25 cellular contexts compared by ENCODE assay signal in the genomic region with DNA sequence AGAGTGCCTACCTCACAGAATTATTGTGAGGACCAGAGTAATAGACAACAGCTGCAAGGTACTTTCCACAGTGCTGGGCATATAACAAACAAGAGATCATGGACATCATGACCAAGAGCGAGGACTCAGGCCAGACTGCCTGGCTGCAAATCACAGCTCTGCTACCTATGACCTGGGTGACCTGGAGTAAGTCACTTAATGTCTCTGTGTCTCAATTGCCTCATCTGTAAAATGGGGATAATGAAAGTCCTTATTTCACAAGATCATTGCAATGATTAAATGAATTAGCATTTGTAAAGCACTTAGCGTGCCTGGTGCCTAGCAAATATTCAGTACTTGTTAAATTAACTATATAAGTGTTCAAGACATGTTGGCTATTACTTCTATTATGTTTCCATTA. TPM values are rescaled to one million over a fixed set of nuclear protein-coding genes. Genes with fewer than 3 reads are reported as not detected.
A peak's percentile ranks its signal among the peaks of the same experiment; 100 is the strongest.
DNase-seq lines count a peak whose midpoint lies in the region; ATAC-seq, FAIRE-seq and TF ChIP-seq lines count a peak whose summit lies in the region.
"Had no signal": no experiment of that assay in that cellular context is flagged by ENCODE, and none has a peak within 500 bp of the region (broad histone marks: within the 10 kb centered on the region; RNA-seq: fewer than 3 reads in every experiment).

No MANE protein-coding gene starts in this region.

- H3K4me1 Mint-ChIP-seq in glutamatergic neuron (ENCODE audit: low read depth, unreplicated experiment): peaks cover 36% of the 10 kb centered on the region

- WGBS in K562 (ENCODE audit: insufficient coverage, low coverage, missing lambda C conversion rate): 0% methylated on average over 2 of the region's 2 CpGs

- TF ChIP-seq POLR2A in K562 (conservative IDR thresholded peaks at IDR 0.05): no peak

- H3K9me1 ChIP-seq in K562 (ENCODE audit: control insufficient read depth, insufficient read depth, low read length): no peaks in the 10 kb centered on the region

- no peak for TF ChIP-seq EP300 in K562 (IDR thresholded peaks at IDR 0.05; ENCODE audit: low read length)

- ATAC-seq in K562 (no peak), left cardiac atrium (no peak)
- ATAC-seq: GM12878 had no signal

- H3K27ac Mint-ChIP-seq in glutamatergic neuron (ENCODE audit: unreplicated experiment): no peak overlapping the region
- H3K27ac Mint-ChIP-seq: CD4-positive, alpha-beta memory T cell; CD4-positive, CD25-positive, alpha-beta regulatory T cell; CD8-positive, alpha-beta memory T cell had no signal

- peaks cover 78% of the 10 kb centered on the region for H3K4me1 ChIP-seq in BLaER1
- peaks cover 0 to 77% (median 59%) of the 10 kb centered on the region in 10 experiments; a peak in 16 of 20 replicates for H3K4me1 ChIP-seq in BLaER1 treated with 17β-estradiol and CSF1 and Interleukin-3, amounts not matched to agents 10 nM and 100 nM
- no peaks in the 10 kb centered on the region for H3K4me1 ChIP-seq in K562 (replicated peaks in 1 of 2; ENCODE audit: control insufficient read depth in 2 of 2, insufficient read depth in 2 of 2, low read length in 2 of 2)
- H3K4me1 ChIP-seq: BE2C had no signal

- H3K4me3 ChIP-seq in BLaER1 (no peak overlapping the region), K562 (no peak overlapping the region)
- no peak overlapping the region for H3K4me3 ChIP-seq in BLaER1 treated with 17β-estradiol and CSF1 and Interleukin-3, amounts not matched to agents 10 nM and 100 nM
- H3K4me3 ChIP-seq: GM12878 had no signal

- H3K4me3 Mint-ChIP-seq in glutamatergic neuron (ENCODE audit: unreplicated experiment): no peak overlapping the region
- H3K4me3 Mint-ChIP-seq: CD14-positive monocyte; CD4-positive, alpha-beta memory T cell; CD4-positive, CD25-positive, alpha-beta regulatory T cell; CD8-positive, alpha-beta memory T cell had no signal

- H3K4me2 ChIP-seq in BLaER1 (peak overlapping the region; percentile 53), K562 (ENCODE audit: insufficient read depth, low read length) (no peak overlapping the region)
- H3K4me2 ChIP-seq in BLaER1 treated with 17β-estradiol and CSF1 and Interleukin-3, amounts not matched to agents 10 nM and 100 nM: peak overlapping the region in 8 of 11 experiments; percentile 4 to 55 (median 38); a peak in 15 of 22 replicates

- H3K27ac ChIP-seq in BLaER1 (peak overlapping the region; percentile 52; the same call in 1 of the 2 replicates), K562 (ENCODE audit: extremely low read depth, low read depth, low read length) (no peak overlapping the region)
- H3K27ac ChIP-seq in BLaER1 treated with 17β-estradiol and CSF1 and Interleukin-3, amounts not matched to agents 10 nM and 100 nM: no peak overlapping the region

- DNase-seq in K562 (ENCODE audit: extremely low read depth in 1 of 4, low spot score in 3 of 4) (no peak), glutamatergic neuron (no peak), left cardiac atrium (no peak)
- DNase-seq: 8988T; ACHN; C1 segment of cervical spinal cord; CD4-positive, alpha-beta memory T cell; CD4-positive, CD25-positive, alpha-beta regulatory T cell; CD8-positive, alpha-beta memory T cell; COR-L47; DMS 273 treated with DMSO at 0.1 percent for 48 hours; DMS153; DMS53; DMS79; DND-41; EL; GDM1 had no signal

- no peak for FAIRE-seq in K562 (lab: Jason Lieb, UNC)
- FAIRE-seq: A204.1, GM12878, GM12892, GM18507 had no signal

- peaks cover 12% of the 10 kb centered on the region for H3K27me3 Mint-ChIP-seq in glutamatergic neuron (ENCODE audit: unreplicated experiment)
- H3K27me3 Mint-ChIP-seq: CD4-positive, alpha-beta memory T cell; CD4-positive, CD25-positive, alpha-beta regulatory T cell had no signal

- TF ChIP-seq CTCF in K562 (IDR thresholded peaks at IDR 0.05 in 2 of 3, conservative IDR thresholded peaks at IDR 0.05 in 1 of 3; ENCODE audit: insufficient read depth in 2 of 3, low read depth in 1 of 3, low read length in 3 of 3) (no peak), glutamatergic neuron (IDR thresholded peaks at IDR 0.05; ENCODE audit: partially characterized antibody, unreplicated experiment) (no peak)

- no TSS peak for BruUV-seq in K562 (replicated peaks; lab: Mats Ljungman, UMichigan)

- intact Hi-C loops in K562 (cut with micrococcal nuclease) (no loop called here), left cardiac atrium (cut with DNase I) (no loop called here)

- H2AFZ ChIP-seq in K562 (ENCODE audit: low read depth, low read length): no peak overlapping the region

- no peaks in the 10 kb centered on the region for H3K79me2 ChIP-seq in K562 (ENCODE audit: control insufficient read depth, insufficient read depth, low read length)

- no peak for TF ChIP-seq RAD21 in K562 (CRISPR knock-in tag; conservative IDR thresholded peaks at IDR 0.05 in 1 of 2, IDR thresholded peaks at IDR 0.05 in 1 of 2)

- peaks cover 100% of the 10 kb centered on the region for H4K20me1 ChIP-seq in BLaER1
- H4K20me1 ChIP-seq in BLaER1 treated with 17β-estradiol and CSF1 and Interleukin-3, amounts not matched to agents 10 nM and 100 nM: peaks cover 0 to 99% (median 67%) of the 10 kb centered on the region in 11 experiments; a peak in 13 of 22 replicates
- no peaks in the 10 kb centered on the region for H4K20me1 ChIP-seq in K562 (replicated peaks; ENCODE audit: control insufficient read depth, insufficient read depth, low read length)

- H3K9me3 Mint-ChIP-seq in glutamatergic neuron (ENCODE audit: unreplicated experiment): peaks cover 6% of the 10 kb centered on the region

- peaks cover 97% of the 10 kb centered on the region for H3K36me3 ChIP-seq in BLaER1
- peaks cover 12 to 100% (median 96%) of the 10 kb centered on the region in 11 experiments; a peak in 21 of 22 replicates for H3K36me3 ChIP-seq in BLaER1 treated with 17β-estradiol and CSF1 and Interleukin-3, amounts not matched to agents 10 nM and 100 nM
- no peaks in the 10 kb centered on the region for H3K36me3 ChIP-seq in K562 (ENCODE audit: control insufficient read depth, insufficient read depth, low read length)

- peaks cover 50% of the 10 kb centered on the region for H3K9me3 ChIP-seq in BLaER1
- H3K9me3 ChIP-seq in BLaER1 treated with 17β-estradiol and CSF1 and Interleukin-3, amounts not matched to agents 10 nM and 100 nM (replicated peaks in 1 of 11): peaks cover 17 to 53% (median 44%) of the 10 kb centered on the region in 11 experiments
- H3K9me3 ChIP-seq in K562 (replicated peaks; ENCODE audit: control insufficient read depth, insufficient read depth, low read depth, low read length): no peaks in the 10 kb centered on the region
- H3K9me3 ChIP-seq: BE2C had no signal

- H3K36me3 Mint-ChIP-seq in glutamatergic neuron (ENCODE audit: unreplicated experiment): peaks cover 9% of the 10 kb centered on the region

- no peak overlapping the region for H3K9ac ChIP-seq in BLaER1
- no peak overlapping the region for H3K9ac ChIP-seq in BLaER1 treated with 17β-estradiol and CSF1 and Interleukin-3, amounts not matched to agents 10 nM and 100 nM
- no peak overlapping the region for H3K9ac ChIP-seq in K562 (ENCODE audit: insufficient read depth in 1 of 2, low read depth in 2 of 2, low read length in 2 of 2)

- H3K27me3 ChIP-seq in BLaER1 (no peaks in the 10 kb centered on the region), K562 (ENCODE audit: control insufficient read depth in 2 of 2, insufficient read depth in 2 of 2, low read length in 2 of 2) (peaks cover 2 to 19% of the 10 kb centered on the region in 2 experiments; a peak in 3 of 5 replicates)
- H3K27me3 ChIP-seq in BLaER1 treated with 17β-estradiol and CSF1 and Interleukin-3, amounts not matched to agents 10 nM and 100 nM: no peaks in the 10 kb centered on the region
- H3K27me3 ChIP-seq: BE2C had no signal

- in situ Hi-C loops in K562 (cut with MboI): no loop called here

- POLR2A ChIA-PET in K562 (lab: Yijun Ruan, JAX): interaction anchor here (0.6 kb wide), 1 partner anchor 1807 kb away, joined by 3 read pairs; no protein-coding TSS in a partner anchor

- CTCF ChIA-PET in K562 (lab: Yijun Ruan, JAX; ENCODE audit: low intra/inter-chr PET ratio): no interaction called here

TF ChIP-seq in K562, 482 proteins besides CTCF, POLR2A, EP300 and RAD21:
- peak; percentile 61 for TF ChIP-seq RBM25 (IDR thresholded peaks at IDR 0.05; ENCODE audit: low read depth, low read length, severe bottlenecking)
- TF ChIP-seq ATF1 (CRISPR knock-in tag; IDR thresholded peaks at IDR 0.05): no peak
- TF ChIP-seq ATF1 (tag; IDR thresholded peaks at IDR 0.05): no peak
- TF ChIP-seq ZFPM2 (CRISPR knock-in tag; IDR thresholded peaks at IDR 0.05): no peak
- no peak for TF ChIP-seq RUNX1 (IDR thresholded peaks at IDR 0.05; ENCODE audit: low read depth)
- no peak for TF ChIP-seq JUN (IDR thresholded peaks at IDR 0.05; ENCODE audit: borderline replicate concordance, low read depth, low read length)
- no peak for TF ChIP-seq JUN (CRISPR knock-in tag; IDR thresholded peaks at IDR 0.05; ENCODE audit: borderline replicate concordance)
- TF ChIP-seq THRAP3 (IDR thresholded peaks at IDR 0.05; ENCODE audit: borderline replicate concordance): no peak

RNA-seq across cellular contexts. Expression of a gene that starts 59.7 kb away (rescaled TPM):
- 0.86 and 1.5 TPM in 2 replicates for total RNA-seq in K562 (2011; cell fraction: chromatin; rRNA removed; ENCODE audit: low replicate concordance)
- total RNA-seq in K562 (2011; cell fraction: nucleolus; rRNA removed): 0.67 and 1.2 TPM in 2 replicates
- total RNA-seq in K562 (2011; cell fraction: nucleoplasm; rRNA removed): 0.92 and 1.0 TPM in 2 replicates
- total RNA-seq in K562 (2014; rRNA removed) (0.18 and 0.20 TPM in 2 replicates), K562 (2014; rRNA removed; fragmentation: Illumina TruSeq; extraction: Trizol) (0.11 and 0.48 TPM in 2 replicates), K562 (2015; rRNA removed; fragmentation: Illumina TruSeq; extraction: Trizol) (0.41 and 0.69 TPM in 2 replicates), K562 (2021) (0.58 and 1.0 TPM in 2 replicates), glutamatergic neuron (ENCODE audit: unreplicated experiment) (74.8 TPM), left cardiac atrium (10 to 100 TPM; 17.9 to 24.8 TPM)
- polyA plus RNA-seq in K562 (2011; rRNA removed) (0.19 and 0.21 TPM in 2 replicates), K562 (2014; fragmentation: Illumina TruSeq; extraction: Trizol) (0.22 and 0.33 TPM in 2 replicates), K562 (2014; fragmentation: Nextera tagmentation; extraction: Ambion mirVana) (under 1 TPM in 1 of 2 experiments, not detected in 1; 0.06 TPM), K562 (2014; rRNA removed) (0.26 and 0.48 TPM in 2 replicates)
- polyA plus RNA-seq in K562 (2011; cell fraction: cytosol; rRNA removed): 0.06 and 0.15 TPM in 2 replicates
- polyA plus RNA-seq in K562 (2011; cell fraction: nucleus; rRNA removed): 0.29 and 0.67 TPM in 2 replicates
- polyA plus RNA-seq in K562 (2012): 0.17 and 1.1 TPM in 2 replicates
- 0.18 TPM in 2 replicates for polyA minus RNA-seq in K562 (2011; rRNA and poly(A)+ RNA removed)
- not detected in 2 replicates for polyA minus RNA-seq in K562 (2011; cell fraction: cytosol; rRNA and poly(A)+ RNA removed)
- 0.33 and 0.54 TPM in 2 replicates for polyA minus RNA-seq in K562 (2011; cell fraction: nucleus; rRNA and poly(A)+ RNA removed)

Comparison
In these comparisons a context has a peak if more than half of its experiments do, and no peak if none do; other contexts are left out.
1. RNA of a gene that starts 59.7 kb away (total RNA-seq): 74.8 TPM in glutamatergic neuron (single experiment) and 17.9 to 24.8 TPM in left cardiac atrium; 0.11 to 1.5 TPM in K562; every median in the first group is over 4 times any median in the second.